9 cellular contexts compared by ENCODE assay signal in genomic region chr18:41391616-41392610, GRCh38.
DNase-seq lines count a peak whose midpoint lies in the region; ATAC-seq, FAIRE-seq and TF ChIP-seq lines count a peak whose summit lies in the region.
"Had no signal": no experiment of that assay in that cellular context is flagged by ENCODE, and none has a peak within 500 bp of the region (broad histone marks: within the 10 kb centered on the region; RNA-seq: fewer than 3 reads in every experiment).

No MANE protein-coding gene starts in this region.

- no peaks in the 10 kb centered on the region for H3K79me2 ChIP-seq in ACC112 (ENCODE audit: control insufficient read depth, insufficient read depth, low read length, unreplicated experiment)

- no peaks in the 10 kb centered on the region for H3K9me3 Mint-ChIP-seq in activated T-cell treated with anti-CD3 and anti-CD28 coated beads, Interleukin-2, amount 50 U/mL, for 4 hours

- H3K36me3 ChIP-seq in ACC112 (ENCODE audit: insufficient read depth, low read length) (no peaks in the 10 kb centered on the region), pancreas (no peaks in the 10 kb centered on the region)

- no peaks in the 10 kb centered on the region for H3K27me3 Mint-ChIP-seq in activated T-cell treated with anti-CD3 and anti-CD28 coated beads, Interleukin-2, amount 50 U/mL, for 4 hours (ENCODE audit: low read depth)

- H3K4me3 Mint-ChIP-seq in activated T-cell treated with anti-CD3 and anti-CD28 coated beads, Interleukin-2, amount 50 U/mL, for 4 hours, result no peak overlapping the region

- peak overlapping the region; percentile 79 for H3K4me3 ChIP-seq in ACC112 (ENCODE audit: low read depth, low read length)
- peak overlapping the region; percentile 13 for H3K4me3 ChIP-seq in fibroblast of villous mesenchyme (ENCODE audit: low read depth, low read length)
- no peak overlapping the region for H3K4me3 ChIP-seq in pancreas

- intact Hi-C loops in pancreas (cut with DNase I), result no loop called here

- H3K4me1 ChIP-seq in ACC112 (ENCODE audit: control insufficient read depth, insufficient read depth, low read length, unreplicated experiment) (peaks cover 5% of the 10 kb centered on the region), pancreas (no peaks in the 10 kb centered on the region)

- H3K36me3 Mint-ChIP-seq in activated T-cell treated with anti-CD3 and anti-CD28 coated beads, Interleukin-2, amount 50 U/mL, for 4 hours (ENCODE audit: insufficient read depth), result no peaks in the 10 kb centered on the region

- peaks cover 35% of the 10 kb centered on the region for H3K27me3 ChIP-seq in ACC112 (ENCODE audit: insufficient read depth, low read length)
- no peaks in the 10 kb centered on the region for H3K27me3 ChIP-seq in pancreas

- DNase-seq in NCI-H1092 treated with DMSO at 0.1 percent for 48 hours (lab: John Stamatoyannopoulos, UW) (peak; percentile 89), SK-N-DZ (ENCODE audit: low spot score) (peak; percentile 78), fibroblast of villous mesenchyme (ENCODE audit: low read depth) (peak; percentile 28), pancreas (peak in 5 of 6 donors; percentile 16 to 65 (median 25))
- DNase-seq in activated CD8-positive, alpha-beta memory T cell treated with anti-CD3 and anti-CD28 coated beads, Interleukin-2, amount 50 U/mL, for 4 hours, result no peak
- no peak for DNase-seq in activated T-cell treated with anti-CD3 and anti-CD28 coated beads, Interleukin-2, amount 50 U/mL, for 4 hours

- H3K27ac ChIP-seq in ACC112 (ENCODE audit: low read depth, low read length) (no peak overlapping the region), pancreas (no peak overlapping the region)

- no peaks in the 10 kb centered on the region for H3K4me1 Mint-ChIP-seq in activated T-cell treated with anti-CD3 and anti-CD28 coated beads, Interleukin-2, amount 50 U/mL, for 4 hours (ENCODE audit: low read depth)

- TF ChIP-seq CTCF in fibroblast of villous mesenchyme (IDR thresholded peaks at IDR 0.05; ENCODE audit: insufficient read depth, low read depth, low read length) (peak; percentile 55), pancreas (IDR thresholded peaks at IDR 0.05) (peak in 1 of 4 donors; percentile 25)

- H2AFZ ChIP-seq in ACC112 (ENCODE audit: low read length, unreplicated experiment), result peak overlapping the region; percentile 64

- H3K9me3 ChIP-seq in pancreas, result no peaks in the 10 kb centered on the region

- ATAC-seq in GM18519 (IDR thresholded peaks at IDR 0.05; ENCODE audit: low FRiP score, unreplicated experiment) (peak; percentile 48), pancreas (peak; percentile 48 to 83 (median 80))
- ATAC-seq in activated T-cell treated with anti-CD3 and anti-CD28 coated beads, Interleukin-2, amount 50 U/mL, for 4 hours, result no peak

- WGBS in pancreas, 2 donors, result 4 to 7% methylated on average over 12 of the region's 12 CpGs

- FAIRE-seq in pancreas (lab: Jason Lieb, UNC), result no peak
- FAIRE-seq: endometrium had no signal

Comparison
In these comparisons a context has a peak if more than half of its experiments do, and no peak if none do; other contexts are left out.
1. H3K4me3 ChIP-seq: peak in ACC112 (single experiment) and fibroblast of villous mesenchyme (single experiment); none in pancreas (0 of 4).
2. ATAC-seq: peak in GM18519 (single experiment) and pancreas (4 of 4); none in activated T-cell treated with anti-CD3 and anti-CD28 coated beads, Interleukin-2, amount 50 U/mL, for 4 hours (0 of 2).
3. DNase-seq: peak in NCI-H1092 treated with DMSO at 0.1 percent for 48 hours (single experiment), SK-N-DZ (single experiment), fibroblast of villous mesenchyme (single experiment) and pancreas (5 of 6); none in activated CD8-positive, alpha-beta memory T cell treated with anti-CD3 and anti-CD28 coated beads, Interleukin-2, amount 50 U/mL, for 4 hours (single experiment) and activated T-cell treated with anti-CD3 and anti-CD28 coated beads, Interleukin-2, amount 50 U/mL, for 4 hours (single experiment).